In the genomic region with DNA sequence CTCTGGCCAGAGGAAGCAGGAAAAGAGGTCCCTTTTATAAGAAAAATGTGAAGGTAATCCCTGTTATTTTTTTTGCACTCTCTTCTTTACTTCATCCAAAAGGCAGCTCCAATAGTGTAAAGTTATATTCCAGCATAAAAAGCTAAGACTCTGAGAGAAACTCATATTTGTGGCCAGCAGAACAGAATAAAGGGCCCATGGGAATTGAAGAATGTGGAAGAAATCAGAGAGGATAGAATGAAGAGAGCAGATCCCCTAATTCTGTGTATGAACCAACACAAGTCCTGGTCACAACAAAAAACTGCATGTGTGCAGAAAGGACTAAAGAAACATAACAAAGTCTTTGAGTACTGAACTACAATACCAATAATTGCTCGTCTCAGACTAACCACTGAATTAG, we compare ENCODE assay signal across 21 cellular contexts.
"Had no signal": no experiment of that assay in that cellular context is flagged by ENCODE, and none has a peak within 500 bp of the region (broad histone marks: within the 10 kb centered on the region; RNA-seq: fewer than 3 reads in every experiment).

No MANE protein-coding gene starts in this region.

- H3K4me1 ChIP-seq: heart left ventricle, lower lobe of right lung, neural progenitor cell, spleen, testis, uterus had no signal

- DNase-seq: activated B cell treated with CpG ODN at 0.5 μM for 24 hours; activated CD4-positive, alpha-beta T cell treated with anti-CD3 and anti-CD28 coated beads for 36 hours; activated CD4-positive, alpha-beta T cell treated with anti-CD3 and anti-CD28 coated beads, Interleukin-2, amount 50 U/mL, for 4 hours; activated CD8-positive, alpha-beta memory T cell treated with anti-CD3 and anti-CD28 coated beads for 24 hours; activated CD8-positive, alpha-beta memory T cell treated with anti-CD3 and anti-CD28 coated beads, Interleukin-2, amount 50 U/mL, for 4 hours; activated naive CD4-positive, alpha-beta T cell; activated T-cell treated with anti-CD3 and anti-CD28 coated beads, Interleukin-2, amount 50 U/mL, for 4 hours; effector CD4-positive, alpha-beta T cell; erythroblast; heart left ventricle; kidney; lower lobe of right lung; naive thymus-derived CD4-positive, alpha-beta T cell; spleen; stimulated activated CD4-positive, alpha-beta T cell treated with anti-CD3 and anti-CD28 coated beads, Interleukin-4, amount 100 ng/mL, for 1 hour; stimulated activated naive CD4-positive, alpha-beta T cell; T-helper 17 cell; testis; trophoblast cell; uterus had no signal

- H3K4me2 ChIP-seq: neural progenitor cell had no signal

- H3K9ac ChIP-seq: neural progenitor cell had no signal

- H3K27me3 ChIP-seq: heart left ventricle, neural progenitor cell, spleen, testis, uterus had no signal

- H3K9me3 ChIP-seq: heart left ventricle, lower lobe of right lung, spleen, testis, uterus had no signal

- H3K27ac ChIP-seq: heart left ventricle, lower lobe of right lung, neural progenitor cell, spleen, testis, uterus had no signal

- H3K4me3 ChIP-seq: lower lobe of right lung, neural progenitor cell, spleen, testis, uterus had no signal

- H3K36me3 ChIP-seq: heart left ventricle, lower lobe of right lung, neural progenitor cell, spleen, uterus had no signal
